In the genomic region with DNA sequence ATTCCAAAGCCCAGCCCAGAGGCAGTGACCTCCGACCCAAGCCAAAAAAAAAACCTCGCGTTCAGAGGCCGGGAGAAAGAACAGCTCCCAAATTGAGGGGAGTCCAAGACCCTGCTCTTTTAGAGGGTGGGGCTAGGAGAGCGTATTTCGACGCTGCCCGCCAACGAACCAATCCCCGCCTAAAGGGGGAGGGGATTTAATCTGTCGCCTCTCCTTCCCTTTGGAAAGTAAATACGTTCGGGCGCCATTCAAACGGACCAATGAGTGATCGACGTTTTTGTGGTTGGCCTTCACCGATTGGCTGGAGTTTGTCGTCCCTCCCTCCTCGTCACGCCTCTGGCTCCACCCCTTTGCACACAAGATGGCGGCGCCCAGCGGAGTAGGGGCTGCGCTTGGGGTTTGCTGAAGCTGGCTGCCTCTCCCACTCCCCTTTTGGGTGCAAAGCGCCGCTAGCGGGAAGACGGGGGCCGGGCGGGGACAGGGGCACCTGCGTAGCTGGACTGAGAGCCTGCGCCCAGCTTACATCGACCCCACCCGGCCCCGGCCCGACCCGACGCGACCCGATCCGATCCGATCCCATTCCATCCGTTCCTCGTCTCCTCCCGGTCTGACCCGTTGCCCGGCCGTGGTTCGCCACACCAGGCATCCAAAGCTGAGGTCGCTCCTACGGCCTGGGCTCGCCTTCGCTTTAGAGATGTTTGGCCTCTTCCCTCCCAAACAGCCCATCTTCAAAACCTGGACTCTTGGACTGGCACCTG, we compare ENCODE assay signal across 8 cellular contexts. TPM values are rescaled to one million over a fixed set of nuclear protein-coding genes. Genes with fewer than 3 reads are reported as not detected.
A peak's percentile ranks its signal among the peaks of the same experiment; 100 is the strongest.
DNase-seq lines count a peak whose midpoint lies in the region; ATAC-seq and TF ChIP-seq lines count a peak whose summit lies in the region.

A gene (plus strand): TSS at position 355 of the 758 bp plus-strand sequence. CDS start 596 bp downstream, outside the sequence.

- H3K9me3 ChIP-seq in ascending aorta (no peaks in the 10 kb centered on the region), right cardiac atrium (ENCODE audit: control insufficient read depth, low read length) (no peaks in the 10 kb centered on the region), uterus (no peaks in the 10 kb centered on the region)

- intact Hi-C loops in T-helper 2 cell treated with Interferon-gamma antibody and Interleukin-4, amounts not matched to agents 100 ng/mL and 5 ng/mL, for 36 hours (cut with micrococcal nuclease) = loop anchor here (1.0 to 5.0 kb wide), 4 partner anchors 13 to 267 kb away; a partner anchor contains a TSS
- intact Hi-C loops in ascending aorta (cut with DNase I) = no loop called here
- intact Hi-C loops in right cardiac atrium (cut with DNase I) = no loop called here
- intact Hi-C loops in uterus (cut with DNase I; ENCODE audit: low total_unique reads) = loop anchor here (10.0 kb wide), 1 partner anchor 240 kb away; a partner anchor contains a TSS

- TF ChIP-seq CTCF in ascending aorta (IDR thresholded peaks at IDR 0.05) (no peak), uterus (IDR thresholded peaks at IDR 0.05) (peak in 1 of 4 experiments; percentile 7)

- DNase-seq in NCI-H187 treated with DMSO at 0.1 percent for 48 hours (lab: John Stamatoyannopoulos, UW) (peak; percentile 83), ascending aorta (ENCODE audit: low spot score in 2 of 2) (peak; percentile 84 to 98), right cardiac atrium (peak; percentile 94 to 97 (median 95)), pulmonary artery endothelial cell (ENCODE audit: low read depth, low spot score) (peak; percentile 95), uterus (peak; percentile 94 to 98)

- TF ChIP-seq POLR2A in uterus (IDR thresholded peaks at IDR 0.05) = peak; percentile 42 to 59

- ATAC-seq in GM18499 (IDR thresholded peaks at IDR 0.05; ENCODE audit: insufficient read depth, unreplicated experiment) (peak; percentile 68), HG02943 (IDR thresholded peaks at IDR 0.05; ENCODE audit: low read depth, unreplicated experiment) (peak; percentile 86), right cardiac atrium (peak; percentile 92 to 94)

- peaks cover 10 to 27% of the 10 kb centered on the region in 2 donors for H3K4me1 ChIP-seq in ascending aorta
- H3K4me1 ChIP-seq in right cardiac atrium (ENCODE audit: control insufficient read depth, insufficient read depth, low read length) = peaks cover 11% of the 10 kb centered on the region
- H3K4me1 ChIP-seq in uterus = peaks cover 0 to 17% of the 10 kb centered on the region in 2 donors

- H3K36me3 ChIP-seq in ascending aorta (peaks cover 0 to 6% of the 10 kb centered on the region in 2 donors), uterus (no peaks in the 10 kb centered on the region)

- peak within 1 kb of the TSS; percentile 77 to 97 for H3K4me3 ChIP-seq in ascending aorta
- peak within 1 kb of the TSS; percentile 73 for H3K4me3 ChIP-seq in right cardiac atrium (ENCODE audit: low read length)
- H3K4me3 ChIP-seq in uterus = peak within 1 kb of the TSS; percentile 77 to 93

- peak within 1 kb of the TSS; percentile 76 to 87 for H3K27ac ChIP-seq in ascending aorta
- peak within 1 kb of the TSS; percentile 55 for H3K27ac ChIP-seq in right cardiac atrium (ENCODE audit: low read length)
- peak within 1 kb of the TSS; percentile 85 to 88 for H3K27ac ChIP-seq in uterus

- WGBS in right cardiac atrium = under 1% methylated on average over 54 of the region's 54 CpGs

- H3K27me3 ChIP-seq in ascending aorta = no peaks in the 10 kb centered on the region
- H3K27me3 ChIP-seq in right cardiac atrium (ENCODE audit: control insufficient read depth, insufficient read depth) = no peaks in the 10 kb centered on the region
- H3K27me3 ChIP-seq in uterus = no peaks in the 10 kb centered on the region

RNA-seq across cellular contexts. Expression of the gene that starts here (rescaled TPM):
- 33.0 and 34.3 TPM in 2 replicates for total RNA-seq in T-helper 2 cell treated with Interferon-gamma antibody and Interleukin-4, amounts not matched to agents 100 ng/mL and 5 ng/mL, for 36 hours
- 16.8 TPM for total RNA-seq in ascending aorta
- total RNA-seq in right cardiac atrium = 10 to 100 TPM; 12.7 to 19.6 (median 15.2) TPM
- 9.7 TPM for polyA plus RNA-seq in right cardiac atrium
- total RNA-seq in pulmonary artery endothelial cell = 4.4 and 6.0 TPM in 2 replicates
- total RNA-seq in uterus = 10 to 100 TPM in 1 of 4 donors, 1 to 10 TPM in 3; 3.3 to 23.1 (median 6.8) TPM

Comparison
In these comparisons a context has a peak if more than half of its experiments do, and no peak if none do; other contexts are left out.
1. Peak in every context shown above with its lines: DNase-seq, ATAC-seq, H3K4me3 ChIP-seq and H3K27ac ChIP-seq.
2. intact Hi-C loops: an anchor here in T-helper 2 cell treated with Interferon-gamma antibody and Interleukin-4, amounts not matched to agents 100 ng/mL and 5 ng/mL, for 36 hours (1.0 to 5.0 kb wide) and uterus (10.0 kb wide); none called in ascending aorta and right cardiac atrium.